Comparison of ENCODE assay signal across 8 cellular contexts in the genomic region with DNA sequence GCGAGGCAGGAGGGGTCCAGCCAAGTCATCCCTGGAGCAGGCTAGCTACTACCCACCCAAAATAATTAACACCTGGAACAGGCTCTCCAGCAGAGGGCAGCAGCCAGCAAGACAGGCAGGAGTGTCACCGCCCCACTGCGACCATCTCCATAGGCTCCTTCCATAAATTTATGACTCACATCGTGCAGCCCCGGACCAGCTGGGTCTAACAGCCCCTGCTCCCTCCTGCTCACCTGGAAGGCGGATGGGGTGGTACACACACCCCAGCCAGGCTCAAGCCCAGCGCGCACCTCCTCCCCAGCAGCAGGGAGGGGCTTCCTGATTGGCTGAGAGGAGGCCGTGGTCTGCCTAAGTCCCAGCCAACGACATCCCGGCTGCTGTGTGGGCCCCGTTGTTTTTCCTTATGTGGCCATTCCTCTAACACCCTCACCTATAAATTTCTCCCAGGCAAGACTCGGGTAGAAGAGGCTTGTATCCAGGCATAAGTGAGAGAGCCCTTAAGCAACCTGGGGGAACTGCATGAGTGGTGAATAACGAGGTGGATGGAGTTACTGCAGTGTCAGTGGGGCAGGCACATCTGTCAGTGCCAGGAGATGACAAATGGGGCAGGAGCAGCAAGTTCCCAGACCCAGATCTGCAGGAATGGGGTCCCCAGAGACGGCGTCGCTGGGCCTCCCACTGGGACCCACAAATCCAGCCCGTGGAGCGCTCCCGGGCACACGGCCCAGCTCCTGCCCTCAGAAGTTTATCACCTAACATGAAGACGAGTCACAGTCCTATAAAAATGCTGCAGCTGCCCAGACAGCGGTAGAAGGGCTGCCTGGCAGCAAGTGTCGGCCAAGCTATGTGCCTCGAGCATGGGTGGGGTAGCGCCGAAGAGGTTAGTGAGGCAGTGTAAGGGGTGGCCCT. TPM values are rescaled to one million over a fixed set of nuclear protein-coding genes. Genes with fewer than 3 reads are reported as not detected.
DNase-seq lines count a peak whose midpoint lies in the region; ATAC-seq lines count a peak whose summit lies in the region.

No MANE protein-coding gene starts in this region.

- H3K9me3 ChIP-seq in MG63 = no peaks in the 10 kb centered on the region

- H3K9ac ChIP-seq in rectal smooth muscle tissue (ENCODE audit: low read length) = no peak overlapping the region

- no peaks in the 10 kb centered on the region for H3K36me3 ChIP-seq in MG63
- H3K36me3 ChIP-seq in rectal smooth muscle tissue (ENCODE audit: control insufficient read depth, insufficient read depth, low read length) = no peaks in the 10 kb centered on the region

- H3K27ac ChIP-seq in rectal smooth muscle tissue (ENCODE audit: low read depth, low read length) = no peak overlapping the region

- DNase-seq in G401 (ENCODE audit: low spot score) (peak; percentile 62), MG63 (peak; percentile 74), SHP77 treated with DMSO at 0.1 percent for 48 hours (lab: John Stamatoyannopoulos, UW) (peak; percentile 44), germinal center (ENCODE audit: low spot score) (peak; percentile 79)
- DNase-seq in activated T-helper 9 cell treated with anti-CD3 and anti-CD28 coated beads, Interleukin-2, amount 50 U/mL, for 16 hours (ENCODE audit: low read depth) = peak; percentile 47

- H3K27me3 ChIP-seq in MG63 (no peaks in the 10 kb centered on the region), rectal smooth muscle tissue (ENCODE audit: control insufficient read depth, insufficient read depth, low read length) (no peaks in the 10 kb centered on the region)

- ATAC-seq in GM21619 (IDR thresholded peaks at IDR 0.05; ENCODE audit: unreplicated experiment) = no peak
- ATAC-seq in GM21423 (IDR thresholded peaks at IDR 0.05; ENCODE audit: unreplicated experiment) = no peak

- H3K4me3 ChIP-seq in MG63 (no peak overlapping the region), rectal smooth muscle tissue (ENCODE audit: low read length) (peak overlapping the region; percentile 29)

- in situ Hi-C loops in G401 (cut with HindIII; ENCODE audit: low sequenced_read_pairs) = loop anchor here (10.0 kb wide), 2 partner anchors 252 to 348 kb away; no protein-coding TSS in a partner anchor

- H3K4me1 ChIP-seq in rectal smooth muscle tissue (ENCODE audit: control insufficient read depth, insufficient read depth, low read length) = peaks cover 4% of the 10 kb centered on the region

RNA-seq across cellular contexts. Expression of a gene that starts 43.1 kb away (rescaled TPM):
- total RNA-seq in G401 (2014; rRNA removed; shearing (Covaris generic)) = 8.2 and 22.1 TPM in 2 replicates
- total RNA-seq in MG63 (2014; rRNA removed; shearing (Covaris generic); ENCODE audit: low replicate concordance) = 21.2 and 42.1 TPM in 2 replicates
